Comparison of ENCODE assay signal across 1 cellular context in the genomic region with DNA sequence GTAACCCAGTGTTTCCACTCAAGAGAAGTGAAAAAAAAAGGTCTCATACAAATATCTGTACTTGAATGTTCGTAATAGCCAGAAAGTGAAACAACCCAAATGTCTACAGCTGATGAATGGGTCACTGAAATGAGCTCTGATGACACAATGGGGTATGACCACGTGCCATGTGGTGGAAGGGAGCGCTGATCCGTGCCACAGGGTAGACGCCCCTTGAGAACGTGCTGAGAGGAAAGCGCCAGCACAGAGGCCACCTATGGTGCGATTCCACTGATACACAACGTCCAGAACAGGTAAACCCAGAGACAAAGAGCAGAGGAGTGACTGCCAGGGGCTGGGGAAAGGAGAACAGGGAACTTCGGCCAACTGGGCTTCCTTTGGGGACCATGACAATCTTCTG.
TF ChIP-seq lines count a peak whose summit lies in the region.

No MANE protein-coding gene starts in this region.

TF ChIP-seq in Ishikawa, 13 proteins besides CTCF, POLR2A, EP300 and RAD21 (continued from another document):
- TF ChIP-seq TAF1 (IDR thresholded peaks at IDR 0.05; ENCODE audit: low read depth) = no peak
- TF ChIP-seq CEBPB (IDR thresholded peaks at IDR 0.05) = peak; percentile 18; the same call in 1 of the 2 replicates
- TF ChIP-seq TEAD4 (IDR thresholded peaks at IDR 0.05) = 0 out of 2 replicates have a peak, but pooled peaks have one; percentile 4
- 0 out of 2 replicates have a peak, but pooled peaks have one; percentile 10 for TF ChIP-seq NFIC (IDR thresholded peaks at IDR 0.05)
- TF ChIP-seq CREB1 (IDR thresholded peaks at IDR 0.05; ENCODE audit: low read depth) = no peak
